In genomic region chr12:692274-692673, GRCh38 we compare ENCODE assay signal across 22 cellular contexts. TPM values are rescaled to one million over a fixed set of nuclear protein-coding genes. Genes with fewer than 3 reads are reported as not detected.
"Had no signal": no experiment of that assay in that cellular context is flagged by ENCODE, and none has a peak within 500 bp of the region (broad histone marks: within the 10 kb centered on the region; RNA-seq: fewer than 3 reads in every experiment).

No MANE protein-coding gene starts in this region.

- H3K27ac Mint-ChIP-seq: T-cell had no signal

- H3K36me3 ChIP-seq: SJSA1 had no signal

- FAIRE-seq: RCC 7860 had no signal

- H3K27me3 ChIP-seq: SJSA1 had no signal

- DNase-seq: KBM-7, NCI-H1092, NCI-H1105 treated with DMSO at 0.1 percent for 48 hours, NCI-H1417 treated with DMSO at 0.1 percent for 48 hours, NCI-H146, NCI-H1694 treated with DMSO at 0.1 percent for 48 hours, NCI-H1930, NCI-H2081, NCI-H2107, NCI-H2227 treated with DMSO at 0.1 percent for 48 hours, NCI-H524 treated with DMSO at 0.1 percent for 48 hours, NCI-H69, NCI-H774, Right ventricle myocardium superior, RPMI8226, SIG-M5, T-cell had no signal

- H3K27ac ChIP-seq: SJSA1, SK-N-MC had no signal

- H3K4me3 Mint-ChIP-seq: T-cell had no signal

- H3K4me3 ChIP-seq: SJSA1, SK-N-MC had no signal

- H3K36me3 Mint-ChIP-seq: T-cell had no signal

- H3K9me3 Mint-ChIP-seq: T-cell had no signal

- H3K9me3 ChIP-seq: SJSA1 had no signal

- ATAC-seq: T-cell had no signal

- H3K27me3 Mint-ChIP-seq: T-cell had no signal

RNA-seq across cellular contexts. Expression of gene NINJ2, which starts 29.0 kb away (rescaled TPM):
- total RNA-seq: LHCN-M2, MCF 10A, SJSA1 had no signal
